16 cellular contexts compared by ENCODE assay signal in the genomic region with DNA sequence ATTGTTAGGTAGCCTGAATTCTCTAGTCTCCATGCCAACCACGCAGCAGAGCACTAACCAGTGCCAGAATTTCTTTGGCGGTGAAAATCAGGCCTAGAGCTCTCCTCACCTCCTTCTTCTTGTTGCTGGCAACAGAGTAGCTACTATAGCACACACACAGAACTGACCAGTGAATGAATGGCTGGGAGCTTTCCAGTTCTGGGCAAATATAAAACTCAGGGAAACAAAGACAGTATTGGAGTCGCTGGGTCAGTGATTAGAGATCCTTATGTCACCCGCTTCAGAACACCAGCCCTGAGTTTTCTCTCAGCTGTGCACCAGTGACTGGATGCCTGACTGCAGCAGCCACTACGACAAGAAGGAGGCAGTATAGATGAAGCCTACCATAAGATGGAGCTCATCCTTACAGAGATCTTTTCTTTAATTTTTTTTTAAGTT. TPM values are rescaled to one million over a fixed set of nuclear protein-coding genes. Genes with fewer than 3 reads are reported as not detected.
DNase-seq lines count a peak whose midpoint lies in the region; ATAC-seq and TF ChIP-seq lines count a peak whose summit lies in the region.
"Had no signal": no experiment of that assay in that cellular context is flagged by ENCODE, and none has a peak within 500 bp of the region (broad histone marks: within the 10 kb centered on the region; RNA-seq: fewer than 3 reads in every experiment).

No MANE protein-coding gene starts in this region.

- H3K36me3 Mint-ChIP-seq in brain = no peaks in the 10 kb centered on the region
- H3K36me3 Mint-ChIP-seq in progenitor cell of endocrine pancreas (ENCODE audit: insufficient read depth) = no peaks in the 10 kb centered on the region
- H3K36me3 Mint-ChIP-seq: CD14-positive monocyte, memory B cell had no signal

- H3K4me1 Mint-ChIP-seq in brain (peaks cover 39% of the 10 kb centered on the region), progenitor cell of endocrine pancreas (ENCODE audit: low read depth) (no peaks in the 10 kb centered on the region)
- H3K4me1 Mint-ChIP-seq: stimulated activated naive CD8-positive, alpha-beta T cell treated with anti-CD3 and anti-CD28 coated beads, Interleukin-15, amount 100 ng/mL, for 72 hours had no signal

- H3K27me3 Mint-ChIP-seq in brain = peaks cover 4% of the 10 kb centered on the region
- H3K27me3 Mint-ChIP-seq in progenitor cell of endocrine pancreas = peaks cover 9% of the 10 kb centered on the region
- H3K27me3 Mint-ChIP-seq: memory B cell had no signal

- no peak overlapping the region for H3K4me3 ChIP-seq in LNCaP clone FGC (ENCODE audit: low read depth, low read length)

- ATAC-seq in left cardiac atrium = peak; percentile 70 to 83
- ATAC-seq in HG03354 (IDR thresholded peaks at IDR 0.05; ENCODE audit: poor library complexity, severe bottlenecking, unreplicated experiment) = no peak
- no peak for ATAC-seq in HG02840 (IDR thresholded peaks at IDR 0.05; ENCODE audit: low FRiP score, unreplicated experiment)
- ATAC-seq: Panc1; stimulated activated naive CD8-positive, alpha-beta T cell treated with anti-CD3 and anti-CD28 coated beads, Interleukin-15, amount 100 ng/mL, for 72 hours had no signal

- H3K9me3 Mint-ChIP-seq in brain (no peaks in the 10 kb centered on the region), progenitor cell of endocrine pancreas (ENCODE audit: low read depth) (no peaks in the 10 kb centered on the region)
- H3K9me3 Mint-ChIP-seq: memory B cell; stimulated activated naive CD8-positive, alpha-beta T cell treated with anti-CD3 and anti-CD28 coated beads, Interleukin-15, amount 100 ng/mL, for 72 hours had no signal

- DNase-seq in LNCaP clone FGC (ENCODE audit: low read depth) = no peak
- no peak for DNase-seq in left cardiac atrium
- DNase-seq in progenitor cell of endocrine pancreas (ENCODE audit: low spot score, unreplicated experiment) = no peak
- no peak for DNase-seq in DMS153 treated with DMSO at 0.1 percent for 48 hours (lab: John Stamatoyannopoulos, UW; ENCODE audit: unreplicated experiment)
- no peak for DNase-seq in HuH-7.5 (ENCODE audit: low spot score)
- DNase-seq: activated naive CD4-positive, alpha-beta T cell treated with anti-CD3 and anti-CD28 coated beads, Interleukin-2, amount 50 U/mL, for 16 hours; effector CD8-positive, alpha-beta T cell; NCI-H2029 treated with DMSO at 0.1 percent for 48 hours; stimulated activated naive CD8-positive, alpha-beta T cell treated with anti-CD3 and anti-CD28 coated beads, Interleukin-15, amount 100 ng/mL, for 72 hours; T1000 had no signal

- peak overlapping the region; percentile 48 to 93 (median 81) for H3K27ac Mint-ChIP-seq in brain
- H3K27ac Mint-ChIP-seq in progenitor cell of endocrine pancreas = no peak overlapping the region
- H3K27ac Mint-ChIP-seq: CD14-positive monocyte; memory B cell; stimulated activated naive CD8-positive, alpha-beta T cell treated with anti-CD3 and anti-CD28 coated beads, Interleukin-15, amount 100 ng/mL, for 72 hours had no signal

- H3K4me3 Mint-ChIP-seq in brain = peak overlapping the region in 4 of 5 experiments; percentile 11 to 64 (median 30)
- H3K4me3 Mint-ChIP-seq in progenitor cell of endocrine pancreas (ENCODE audit: low read depth) = no peak overlapping the region
- H3K4me3 Mint-ChIP-seq: CD14-positive monocyte; memory B cell; stimulated activated naive CD8-positive, alpha-beta T cell treated with anti-CD3 and anti-CD28 coated beads, Interleukin-15, amount 100 ng/mL, for 72 hours had no signal

- 0 out of 2 replicates have a peak, but pooled peaks have one; percentile 13 for TF ChIP-seq CTCF in LNCaP clone FGC (IDR thresholded peaks at IDR 0.05; ENCODE audit: control insufficient read depth, extremely low read depth, insufficient read depth)
- TF ChIP-seq CTCF in brain (conservative IDR thresholded peaks at IDR 0.05) = no peak
- TF ChIP-seq CTCF in progenitor cell of endocrine pancreas (IDR thresholded peaks at IDR 0.05; ENCODE audit: unreplicated experiment) = peak; percentile 19

- intact Hi-C loops in left cardiac atrium (cut with DNase I) = no loop called here

RNA-seq across cellular contexts. Expression of gene FEM1C, which starts 26.9 kb away (rescaled TPM):
- 4.4 TPM for polyA plus RNA-seq in brain (ENCODE audit: insufficient read depth, low read depth, low replicate concordance)
- total RNA-seq in left cardiac atrium (10 to 100 TPM; 23.2 to 31.0 TPM), progenitor cell of endocrine pancreas (18.1 and 18.4 TPM in 2 replicates)

RNA-seq across cellular contexts. Expression of gene TICAM2, which starts 30.8 kb away (rescaled TPM):
- polyA plus RNA-seq in brain (ENCODE audit: insufficient read depth, low read depth, low replicate concordance) = not detected
- total RNA-seq in left cardiac atrium (1 to 10 TPM; 3.5 TPM), progenitor cell of endocrine pancreas (0.36 and 1.1 TPM in 2 replicates)

RNA-seq across cellular contexts. Expression of gene TMED7, which starts 54.4 kb away (rescaled TPM):
- 14.8 TPM for polyA plus RNA-seq in brain (ENCODE audit: insufficient read depth, low read depth, low replicate concordance)
- total RNA-seq in left cardiac atrium (10 to 100 TPM; 72.9 to 93.7 TPM), progenitor cell of endocrine pancreas (69.6 and 76.9 TPM in 2 replicates)

Comparison
In these comparisons a context has a peak if more than half of its experiments do, and no peak if none do; other contexts are left out.
1. CTCF ChIP-seq: peak in LNCaP clone FGC (single experiment) and progenitor cell of endocrine pancreas (single experiment); none in brain (0 of 2).
2. ATAC-seq: peak in left cardiac atrium (2 of 2); none in HG03354 (single experiment) and HG02840 (single experiment).